22 cellular contexts compared by ENCODE assay signal in genomic region chr4:65391814-65392213, GRCh38.
"Had no signal": no experiment of that assay in that cellular context is flagged by ENCODE, and none has a peak within 500 bp of the region (broad histone marks: within the 10 kb centered on the region; RNA-seq: fewer than 3 reads in every experiment).

No MANE protein-coding gene starts in this region.

- DNase-seq: effector memory CD4-positive, alpha-beta T cell; foreskin melanocyte; head of caudate nucleus; kidney glomerular epithelial cell; mesenchymal stem cell; midbrain; nucleus accumbens; ovary; small intestine; stimulated activated CD4-positive, alpha-beta T cell treated with anti-CD3 and anti-CD28 coated beads, Interleukin-12 subunit alpha, Interleukin-12 subunit beta, amount 100 ng/mL, for 4 hours; stimulated activated naive CD4-positive, alpha-beta T cell; stomach; substantia nigra; transverse colon had no signal

- H3K27me3 ChIP-seq: hepatocyte, left lung, neural progenitor cell, ovary, right atrium auricular region, stomach, transverse colon had no signal

- ATAC-seq: esophagus mucosa; left lung; natural killer cell treated with Interleukin-12 subunit alpha and Interleukin-12 subunit beta and Interleukin-15 and Interleukin-18, amount 100 ng/mL, for 72 hours had no signal

- H3K36me3 ChIP-seq: left lung, neural progenitor cell, ovary, right atrium auricular region, stomach, thoracic aorta, transverse colon had no signal

- H3K27ac ChIP-seq: hepatocyte, left lung, neural progenitor cell, ovary, right atrium auricular region, stomach, thoracic aorta, transverse colon had no signal

- H3K4me1 ChIP-seq: left lung, neural progenitor cell, right atrium auricular region, stomach, transverse colon had no signal

- H3K9me3 ChIP-seq: ovary, right atrium auricular region, thoracic aorta, transverse colon had no signal

- H3K4me3 ChIP-seq: hepatocyte, left lung, lung, neural progenitor cell, ovary, right atrium auricular region, stomach, thoracic aorta, transverse colon had no signal
